ENCODE assay signal across 9 cellular contexts in the genomic region with DNA sequence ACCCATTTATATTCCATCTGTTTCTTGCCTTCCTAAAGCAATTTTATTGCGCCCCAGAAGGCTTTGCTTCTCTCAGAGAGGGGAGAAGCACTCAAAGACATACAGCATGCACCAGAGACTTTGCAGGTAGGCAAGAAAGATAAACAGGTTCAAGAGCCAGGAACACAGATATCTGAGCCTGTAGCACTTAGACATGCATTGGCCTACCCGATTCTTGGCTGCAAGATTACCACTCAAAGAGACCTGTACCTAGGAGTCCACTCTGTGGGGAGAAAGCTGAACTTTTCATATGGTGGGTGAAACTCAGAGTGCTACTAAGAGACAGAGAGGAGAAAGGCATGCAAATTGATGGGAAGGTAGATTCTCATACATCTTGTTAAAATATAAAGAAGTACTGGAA.
"Had no signal": no experiment of that assay in that cellular context is flagged by ENCODE, and none has a peak within 500 bp of the region (broad histone marks: within the 10 kb centered on the region; RNA-seq: fewer than 3 reads in every experiment).

No MANE protein-coding gene starts in this region.

- DNase-seq: GM23248, GOT3, H9, HCEC 1CT, Karpas-422, KBM-7 had no signal

- H2AFZ ChIP-seq: GM23248 had no signal

- H3K9ac ChIP-seq: GM23248, KMS-11 had no signal

- H3K4me2 ChIP-seq: KMS-11 had no signal

- H3K27ac ChIP-seq: GM23248, KMS-11 had no signal

- FAIRE-seq: H54, HTR-8/SVneo had no signal

- H3K4me3 ChIP-seq: GM23248 had no signal
